In the genomic region with DNA sequence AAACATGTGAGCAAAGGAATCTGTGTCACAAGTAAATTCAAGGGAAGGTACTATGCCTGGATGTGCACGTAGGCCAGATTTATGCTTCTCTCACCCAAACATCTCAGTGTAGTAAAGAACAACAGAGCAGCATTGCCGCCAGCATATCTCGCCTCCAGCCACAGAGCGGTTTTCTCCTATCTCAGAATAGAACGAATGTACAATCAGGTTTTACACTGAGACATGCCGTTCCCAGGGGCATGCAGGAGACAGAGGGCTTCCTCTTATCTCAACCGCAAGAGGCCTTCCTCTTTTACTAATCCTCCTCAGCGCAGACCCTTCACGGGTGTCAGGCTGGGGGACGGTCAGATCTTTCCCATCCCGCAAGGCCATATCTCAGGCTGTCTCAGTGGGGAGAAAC, we compare ENCODE assay signal across 20 cellular contexts.
A peak's percentile ranks its signal among the peaks of the same experiment; 100 is the strongest.
DNase-seq lines count a peak whose midpoint lies in the region; ATAC-seq and TF ChIP-seq lines count a peak whose summit lies in the region.
"Had no signal": no experiment of that assay in that cellular context is flagged by ENCODE, and none has a peak within 500 bp of the region (broad histone marks: within the 10 kb centered on the region; RNA-seq: fewer than 3 reads in every experiment).

No MANE protein-coding gene starts in this region.

- H3K4me2 ChIP-seq in BLaER1 = peak overlapping the region; percentile 97
- H3K4me2 ChIP-seq: KMS-11 had no signal

- H3K27ac ChIP-seq in BLaER1 (peak overlapping the region; percentile 83), A673 (ENCODE audit: low read depth, low read length, poor library complexity, severe bottlenecking) (no peak overlapping the region)
- H3K27ac ChIP-seq: foreskin keratinocyte, KMS-11, lower lobe of right lung, psoas muscle, stomach had no signal

- BruUV-seq in A673 (replicated peaks; lab: Mats Ljungman, UMichigan) = no TSS peak

- TF ChIP-seq POLR2A in erythroblast (IDR thresholded peaks at IDR 0.05; ENCODE audit: low read length) = no peak

- no peaks in the 10 kb centered on the region; the same call in 1 of the 2 replicates for H3K9me3 ChIP-seq in BLaER1
- H3K9me3 ChIP-seq in A673 (ENCODE audit: low read depth, low read length, poor library complexity, severe bottlenecking) = no peaks in the 10 kb centered on the region
- H3K9me3 ChIP-seq: lower lobe of right lung, psoas muscle, stomach had no signal

- no peak for TF ChIP-seq CTCF in A673 (conservative IDR thresholded peaks at IDR 0.05; ENCODE audit: low read depth, low read length)

- H3K36me3 Mint-ChIP-seq in IgD-negative memory B cell = peaks cover 3% of the 10 kb centered on the region

- peak overlapping the region; percentile 82 to 94 (median 86) for H3K27ac Mint-ChIP-seq in IgD-negative memory B cell
- H3K27ac Mint-ChIP-seq: activated CD4-positive, alpha-beta memory T cell treated with anti-CD3 and anti-CD28 coated beads, Interleukin-2, amount 10 ng/mL, durations not matched to agents 7 days and 5 days; activated T-helper 1 cell treated with anti-CD3 and anti-CD28 coated beads, Interleukin-12 subunit alpha, Interleukin-12 subunit beta, Interleukin-2, Interleukin-4 antibody, amounts not matched to agents 30 ng/mL and 10 ng/mL and 1 ng/mL, durations not matched to agents 14 hours and 24 hours and 36 hours; nephron had no signal

- H3K4me1 Mint-ChIP-seq in IgD-negative memory B cell = peaks cover 8 to 16% (median 10%) of the 10 kb centered on the region in 3 donors
- H3K4me1 Mint-ChIP-seq: activated CD4-positive, alpha-beta memory T cell treated with anti-CD3 and anti-CD28 coated beads, Interleukin-2, amount 10 ng/mL, durations not matched to agents 7 days and 5 days; nephron had no signal

- H3K27me3 Mint-ChIP-seq in IgD-negative memory B cell = no peaks in the 10 kb centered on the region

- no peaks in the 10 kb centered on the region for H3K9me3 Mint-ChIP-seq in IgD-negative memory B cell
- H3K9me3 Mint-ChIP-seq: activated CD4-positive, alpha-beta memory T cell treated with anti-CD3 and anti-CD28 coated beads, Interleukin-2, amount 10 ng/mL, durations not matched to agents 7 days and 5 days; activated T-helper 1 cell treated with anti-CD3 and anti-CD28 coated beads, Interleukin-12 subunit alpha, Interleukin-12 subunit beta, Interleukin-2, Interleukin-4 antibody, amounts not matched to agents 30 ng/mL and 10 ng/mL and 1 ng/mL, durations not matched to agents 14 hours and 24 hours and 36 hours had no signal

- H3K27me3 ChIP-seq in BLaER1 (no peaks in the 10 kb centered on the region), A673 (replicated peaks; ENCODE audit: insufficient read depth, low read depth, low read length, poor library complexity) (peaks cover 68% of the 10 kb centered on the region)

- H3K9ac ChIP-seq in BLaER1 = peak overlapping the region; percentile 77
- H3K9ac ChIP-seq: KMS-11 had no signal

- peak overlapping the region; percentile 90 to 99 (median 96) for H3K4me3 Mint-ChIP-seq in IgD-negative memory B cell
- H3K4me3 Mint-ChIP-seq: activated CD4-positive, alpha-beta memory T cell treated with anti-CD3 and anti-CD28 coated beads, Interleukin-2, amount 10 ng/mL, durations not matched to agents 7 days and 5 days; activated T-helper 1 cell treated with anti-CD3 and anti-CD28 coated beads, Interleukin-12 subunit alpha, Interleukin-12 subunit beta, Interleukin-2, Interleukin-4 antibody, amounts not matched to agents 30 ng/mL and 10 ng/mL and 1 ng/mL, durations not matched to agents 14 hours and 24 hours and 36 hours; nephron had no signal

- H3K4me1 ChIP-seq in BLaER1 = peaks cover 80% of the 10 kb centered on the region
- H3K4me1 ChIP-seq in A673 (ENCODE audit: insufficient read depth, low read length, poor library complexity, severe bottlenecking) = no peaks in the 10 kb centered on the region
- H3K4me1 ChIP-seq: foreskin keratinocyte, lower lobe of right lung, psoas muscle, stomach had no signal

- H3K4me3 ChIP-seq in BLaER1 (peak overlapping the region; percentile 70), A673 (ENCODE audit: low read depth, low read length, poor library complexity, severe bottlenecking) (no peak overlapping the region)
- H3K4me3 ChIP-seq: lower lobe of right lung, psoas muscle, stomach had no signal

- no peaks in the 10 kb centered on the region for H4K20me1 ChIP-seq in BLaER1

- H3K36me3 ChIP-seq in BLaER1 (peaks cover 2% of the 10 kb centered on the region), A673 (ENCODE audit: insufficient read depth, low read length, poor library complexity, severe bottlenecking) (no peaks in the 10 kb centered on the region)
- H3K36me3 ChIP-seq: lower lobe of right lung, stomach had no signal

- DNase-seq in RPMI7951 (ENCODE audit: low read depth) = peak; percentile 18
- peak; percentile 3 to 9 for DNase-seq in erythroblast (lab: John Stamatoyannopoulos, UW)
- DNase-seq in A673 (ENCODE audit: low spot score) = no peak
- no peak for DNase-seq in stimulated activated CD4-positive, alpha-beta T cell treated with anti-CD3 and anti-CD28 coated beads, Interleukin-12 subunit alpha, Interleukin-12 subunit beta, amount 100 ng/mL, for 4 hours
- no peak for DNase-seq in cerebellum (ENCODE audit: low spot score)
- DNase-seq: activated CD4-positive, alpha-beta memory T cell treated with anti-CD3 and anti-CD28 coated beads, Interleukin-2, amount 10 ng/mL, durations not matched to agents 7 days and 5 days; foreskin keratinocyte; lower lobe of right lung; NCI-H187 treated with DMSO at 0.1 percent for 48 hours; NCI-H524; psoas muscle; stomach; T1000 had no signal

- no peak for ATAC-seq in GM19023 (IDR thresholded peaks at IDR 0.05; ENCODE audit: unreplicated experiment)
- ATAC-seq: foreskin keratinocyte, lower lobe of right lung, psoas muscle, Right ventricle myocardium inferior had no signal

- POLR2A ChIA-PET in A673 (lab: Charles Lee; ENCODE audit: low non-redundant PET) = no interaction called here

- intact Hi-C loops in A673 (cut with micrococcal nuclease; ENCODE audit: unreplicated experiment) = no loop called here

- CTCF ChIA-PET in A673 (lab: Charles Lee) = no interaction called here

Comparison
In these comparisons a context has a peak if more than half of its experiments do, and no peak if none do; other contexts are left out.
1. DNase-seq: peak in RPMI7951 (single experiment) and erythroblast (2 of 2); none in A673 (single experiment), stimulated activated CD4-positive, alpha-beta T cell treated with anti-CD3 and anti-CD28 coated beads, Interleukin-12 subunit alpha, Interleukin-12 subunit beta, amount 100 ng/mL, for 4 hours (single experiment) and cerebellum (single experiment).